In genomic region chr7:33073243-33073642, GRCh38 we compare ENCODE assay signal across 37 cellular contexts.
"Had no signal": no experiment of that assay in that cellular context is flagged by ENCODE, and none has a peak within 500 bp of the region (broad histone marks: within the 10 kb centered on the region; RNA-seq: fewer than 3 reads in every experiment).

No MANE protein-coding gene starts in this region.

- H3K4me1 Mint-ChIP-seq: activated T-helper 17 cell treated with anti-CD3 and anti-CD28 coated beads, Interleukin-2, amount 50 U/mL, for 72 hours; brain had no signal

- H3K27ac Mint-ChIP-seq: activated B cell treated with CpG ODN at 0.5 μM for 24 hours; activated CD4-positive, alpha-beta memory T cell treated with anti-CD3 and anti-CD28 coated beads for 36 hours; activated CD4-positive, alpha-beta T cell treated with anti-CD3 and anti-CD28 coated beads, Interleukin-2, amount 10 ng/mL, durations not matched to agents 24 days and 14 days; activated CD8-positive, alpha-beta T cell treated with anti-CD3 and anti-CD28 coated beads for 36 hours; activated naive CD4-positive, alpha-beta T cell treated with anti-CD3 and anti-CD28 coated beads, Interleukin-2, amount 10 ng/mL, durations not matched to agents 7 days and 5 days; activated naive CD4-positive, alpha-beta T cell treated with anti-CD3 and anti-CD28 coated beads, Interleukin-2, amount 50 U/mL, for 24 hours; activated naive CD8-positive, alpha-beta T cell; activated naive CD8-positive, alpha-beta T cell treated with anti-CD3 and anti-CD28 coated beads, Interleukin-2, amount 10 ng/mL, durations not matched to agents 7 days and 5 days; activated naive CD8-positive, alpha-beta T cell treated with anti-CD3 and anti-CD28 coated beads, Interleukin-2, amount 50 U/mL, for 24 hours; activated T-cell treated with anti-CD3 and anti-CD28 coated beads, Interleukin-2, amount 50 U/mL, for 72 hours; activated T-helper 1 cell treated with anti-CD3 and anti-CD28 coated beads, Interleukin-12 subunit alpha, Interleukin-12 subunit beta, Interleukin-2, Interleukin-4 antibody, amounts not matched to agents 30 ng/mL and 10 ng/mL and 1 ng/mL, durations not matched to agents 14 hours and 24 hours and 36 hours; activated T-helper 17 cell treated with anti-CD3 and anti-CD28 coated beads, Interleukin-2, amount 50 U/mL, for 72 hours; T-helper 1 cell treated with Interleukin-12 subunit alpha and Interleukin-12 subunit beta and Interleukin-4 antibody, amounts not matched to agents 30 μg/mL and 1 μg/mL, for 36 hours; T-helper 2 cell treated with Interferon-gamma antibody and Interleukin-4, amounts not matched to agents 5 μg/mL and 100 μg/mL, for 36 hours had no signal

- ATAC-seq: activated CD8-positive, alpha-beta T cell treated with anti-CD3 and anti-CD28 coated beads for 36 hours; activated naive CD8-positive, alpha-beta T cell treated with anti-CD3 and anti-CD28 coated beads, Interleukin-2, amount 50 U/mL, for 24 hours; activated T-cell treated with anti-CD3 and anti-CD28 coated beads, Interleukin-2, amount 50 U/mL, for 4 hours; activated T-cell treated with anti-CD3 and anti-CD28 coated beads, Interleukin-2, amount 50 U/mL, for 72 hours; activated T-helper 17 cell treated with anti-CD3 and anti-CD28 coated beads, Interleukin-2, amount 50 U/mL, for 72 hours had no signal

- DNase-seq: activated B cell treated with CpG ODN at 0.5 μM for 24 hours; activated CD4-positive, alpha-beta memory T cell treated with anti-CD3 and anti-CD28 coated beads for 36 hours; activated CD4-positive, alpha-beta T cell treated with anti-CD3 and anti-CD28 coated beads for 4 hours; activated CD4-positive, alpha-beta T cell treated with anti-CD3 and anti-CD28 coated beads, Interleukin-2, amount 10 ng/mL, durations not matched to agents 24 days and 14 days; activated CD4-positive, alpha-beta T cell treated with anti-CD3 and anti-CD28 coated beads, Interleukin-2, amount 50 U/mL, for 1 hour; activated CD4-positive, alpha-beta T cell treated with anti-CD3 and anti-CD28 coated beads, Interleukin-2, amount 50 U/mL, for 4 hours; activated CD4-positive, CD25-positive, alpha-beta regulatory T cell treated with anti-CD3 and anti-CD28 coated beads, Interleukin-2, amount 50 U/mL, for 72 hours; activated CD8-positive, alpha-beta memory T cell treated with anti-CD3 and anti-CD28 coated beads, Interleukin-2, amount 50 U/mL, for 4 hours; activated CD8-positive, alpha-beta T cell treated with anti-CD3 and anti-CD28 coated beads for 36 hours; activated effector memory CD4-positive, alpha-beta T cell treated with anti-CD3 and anti-CD28 coated beads, Interleukin-2, amount 50 U/mL, for 16 hours; activated gamma-delta T cell treated with Interleukin-2 at 50 U/mL for 16 hours; activated naive CD4-positive, alpha-beta T cell; activated naive CD4-positive, alpha-beta T cell treated with anti-CD3 and anti-CD28 coated beads, Interleukin-2, amount 10 ng/mL, durations not matched to agents 7 days and 5 days; activated naive CD8-positive, alpha-beta T cell treated with anti-CD3 and anti-CD28 coated beads, Interleukin-2, amount 10 ng/mL, durations not matched to agents 7 days and 5 days; activated naive CD8-positive, alpha-beta T cell treated with anti-CD3 and anti-CD28 coated beads, Interleukin-2, amount 50 U/mL, for 24 hours; activated T-cell treated with anti-CD3 and anti-CD28 coated beads for 4 hours; activated T-cell treated with anti-CD3 and anti-CD28 coated beads, Interleukin-2, amount 50 U/mL, for 1 hour; activated T-cell treated with anti-CD3 and anti-CD28 coated beads, Interleukin-2, amount 50 U/mL, for 4 hours; activated T-cell treated with anti-CD3 and anti-CD28 coated beads, Interleukin-2, amount 50 U/mL, for 72 hours; amygdala; anterior cingulate cortex; caudate nucleus; cerebellar nuclear complex; T-helper 2 cell; T-helper 9 cell had no signal

- FAIRE-seq: bronchial epithelial cell, TTC549 had no signal

- H3K27me3 ChIP-seq: ascending aorta, cardiac muscle cell had no signal

- H3K36me3 Mint-ChIP-seq: activated naive CD4-positive, alpha-beta T cell treated with anti-CD3 and anti-CD28 coated beads, Interleukin-2, amount 10 ng/mL, durations not matched to agents 7 days and 5 days; activated naive CD4-positive, alpha-beta T cell treated with anti-CD3 and anti-CD28 coated beads, Interleukin-2, amount 50 U/mL, for 24 hours; activated naive CD8-positive, alpha-beta T cell treated with anti-CD3 and anti-CD28 coated beads, Interleukin-2, amount 10 ng/mL, durations not matched to agents 7 days and 5 days; brain had no signal

- H3K9me3 ChIP-seq: ascending aorta had no signal

- H3K9me3 Mint-ChIP-seq: activated naive CD4-positive, alpha-beta T cell treated with anti-CD3 and anti-CD28 coated beads, Interleukin-2, amount 50 U/mL, for 24 hours; central memory CD8-positive, alpha-beta T cell had no signal

- H3K36me3 ChIP-seq: ascending aorta, cardiac muscle cell had no signal

- H3K4me3 Mint-ChIP-seq: activated B cell treated with CpG ODN at 0.5 μM for 24 hours; activated CD4-positive, alpha-beta memory T cell treated with anti-CD3 and anti-CD28 coated beads for 36 hours; activated CD4-positive, alpha-beta T cell treated with anti-CD3 and anti-CD28 coated beads, Interleukin-2, amount 10 ng/mL, durations not matched to agents 24 days and 14 days; activated CD8-positive, alpha-beta T cell treated with anti-CD3 and anti-CD28 coated beads for 36 hours; activated naive CD4-positive, alpha-beta T cell treated with anti-CD3 and anti-CD28 coated beads, Interleukin-2, amount 10 ng/mL, durations not matched to agents 7 days and 5 days; activated naive CD4-positive, alpha-beta T cell treated with anti-CD3 and anti-CD28 coated beads, Interleukin-2, amount 50 U/mL, for 24 hours; activated naive CD8-positive, alpha-beta T cell; activated naive CD8-positive, alpha-beta T cell treated with anti-CD3 and anti-CD28 coated beads, Interleukin-2, amount 10 ng/mL, durations not matched to agents 7 days and 5 days; activated naive CD8-positive, alpha-beta T cell treated with anti-CD3 and anti-CD28 coated beads, Interleukin-2, amount 50 U/mL, for 24 hours; activated T-cell treated with anti-CD3 and anti-CD28 coated beads, Interleukin-2, amount 50 U/mL, for 4 hours; activated T-cell treated with anti-CD3 and anti-CD28 coated beads, Interleukin-2, amount 50 U/mL, for 72 hours; activated T-helper 1 cell treated with anti-CD3 and anti-CD28 coated beads, Interleukin-12 subunit alpha, Interleukin-12 subunit beta, Interleukin-2, Interleukin-4 antibody, amounts not matched to agents 30 ng/mL and 10 ng/mL and 1 ng/mL, durations not matched to agents 14 hours and 24 hours and 36 hours; activated T-helper 17 cell treated with anti-CD3 and anti-CD28 coated beads, Interleukin-2, amount 50 U/mL, for 72 hours; brain; central memory CD8-positive, alpha-beta T cell; T-helper 1 cell treated with Interleukin-12 subunit alpha and Interleukin-12 subunit beta and Interleukin-4 antibody, amounts not matched to agents 30 μg/mL and 1 μg/mL, for 36 hours; T-helper 2 cell treated with Interferon-gamma antibody and Interleukin-4, amounts not matched to agents 5 μg/mL and 100 μg/mL, for 36 hours had no signal

- H3K27ac ChIP-seq: ascending aorta, cardiac muscle cell had no signal

- H3K4me1 ChIP-seq: ascending aorta had no signal

- H3K4me3 ChIP-seq: ascending aorta, cardiac muscle cell had no signal
